1 cellular context compared by ENCODE assay signal in the genomic region with DNA sequence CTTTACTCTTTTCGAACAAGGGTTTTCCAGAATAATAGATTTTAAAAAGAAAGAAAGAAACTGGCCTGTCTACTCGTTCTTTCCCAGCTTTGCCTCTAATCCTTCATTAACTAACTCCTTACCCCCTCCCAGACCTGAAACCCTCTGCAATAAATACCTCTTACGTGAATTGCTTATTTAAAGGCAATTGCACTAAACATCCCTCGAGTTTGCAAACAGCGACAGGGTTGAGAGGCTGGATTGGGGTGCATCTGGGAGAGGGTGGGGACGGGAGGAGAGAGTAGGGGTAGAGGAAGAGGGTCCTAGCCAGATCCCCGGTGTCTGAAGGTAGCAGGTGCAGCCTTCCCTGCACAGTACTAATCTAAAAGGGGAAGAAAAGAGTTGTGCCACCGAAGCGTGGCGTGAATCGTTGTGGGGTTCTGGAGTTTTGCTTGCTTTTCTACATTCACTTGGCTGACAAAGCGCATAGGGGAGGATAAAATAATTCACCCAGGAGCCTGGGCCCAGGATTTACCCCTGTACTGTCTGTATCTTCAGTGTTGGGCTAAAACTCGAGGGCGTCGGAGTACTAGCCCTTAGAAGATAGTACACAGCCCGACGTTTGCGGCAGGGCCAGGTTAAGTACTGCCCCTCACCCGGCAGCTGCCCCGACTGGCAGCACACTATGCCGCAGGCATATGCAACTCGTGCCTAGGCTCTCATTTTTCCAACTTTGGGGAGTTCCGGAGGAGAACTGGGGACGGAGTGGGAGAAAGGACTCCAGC.
TF ChIP-seq lines count a peak whose summit lies in the region.

No MANE protein-coding gene starts in this region.

TF ChIP-seq in WTC11, 78 proteins besides CTCF, POLR2A, EP300 and RAD21 (continued from another document):
- TF ChIP-seq, protein P1, sequence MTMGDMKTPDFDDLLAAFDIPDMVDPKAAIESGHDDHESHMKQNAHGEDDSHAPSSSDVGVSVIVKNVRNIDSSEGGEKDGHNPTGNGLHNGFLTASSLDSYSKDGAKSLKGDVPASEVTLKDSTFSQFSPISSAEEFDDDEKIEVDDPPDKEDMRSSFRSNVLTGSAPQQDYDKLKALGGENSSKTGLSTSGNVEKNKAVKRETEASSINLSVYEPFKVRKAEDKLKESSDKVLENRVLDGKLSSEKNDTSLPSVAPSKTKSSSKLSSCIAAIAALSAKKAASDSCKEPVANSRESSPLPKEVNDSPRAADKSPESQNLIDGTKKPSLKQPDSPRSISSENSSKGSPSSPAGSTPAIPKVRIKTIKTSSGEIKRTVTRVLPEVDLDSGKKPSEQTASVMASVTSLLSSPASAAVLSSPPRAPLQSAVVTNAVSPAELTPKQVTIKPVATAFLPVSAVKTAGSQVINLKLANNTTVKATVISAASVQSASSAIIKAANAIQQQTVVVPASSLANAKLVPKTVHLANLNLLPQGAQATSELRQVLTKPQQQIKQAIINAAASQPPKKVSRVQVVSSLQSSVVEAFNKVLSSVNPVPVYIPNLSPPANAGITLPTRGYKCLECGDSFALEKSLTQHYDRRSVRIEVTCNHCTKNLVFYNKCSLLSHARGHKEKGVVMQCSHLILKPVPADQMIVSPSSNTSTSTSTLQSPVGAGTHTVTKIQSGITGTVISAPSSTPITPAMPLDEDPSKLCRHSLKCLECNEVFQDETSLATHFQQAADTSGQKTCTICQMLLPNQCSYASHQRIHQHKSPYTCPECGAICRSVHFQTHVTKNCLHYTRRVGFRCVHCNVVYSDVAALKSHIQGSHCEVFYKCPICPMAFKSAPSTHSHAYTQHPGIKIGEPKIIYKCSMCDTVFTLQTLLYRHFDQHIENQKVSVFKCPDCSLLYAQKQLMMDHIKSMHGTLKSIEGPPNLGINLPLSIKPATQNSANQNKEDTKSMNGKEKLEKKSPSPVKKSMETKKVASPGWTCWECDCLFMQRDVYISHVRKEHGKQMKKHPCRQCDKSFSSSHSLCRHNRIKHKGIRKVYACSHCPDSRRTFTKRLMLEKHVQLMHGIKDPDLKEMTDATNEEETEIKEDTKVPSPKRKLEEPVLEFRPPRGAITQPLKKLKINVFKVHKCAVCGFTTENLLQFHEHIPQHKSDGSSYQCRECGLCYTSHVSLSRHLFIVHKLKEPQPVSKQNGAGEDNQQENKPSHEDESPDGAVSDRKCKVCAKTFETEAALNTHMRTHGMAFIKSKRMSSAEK (CRISPR knock-in tag; IDR thresholded peaks at IDR 0.05; ENCODE audit: borderline replicate concordance) = no peak
- TF ChIP-seq EMX1 (CRISPR knock-in tag; IDR thresholded peaks at IDR 0.05) (no peak), ZNF232 (CRISPR knock-in tag; IDR thresholded peaks at IDR 0.05) (no peak), FOXP1 (CRISPR knock-in tag; IDR thresholded peaks at IDR 0.05; ENCODE audit: borderline replicate concordance) (no peak), NR2C2 (CRISPR knock-in tag; IDR thresholded peaks at IDR 0.05) (no peak), PRRX2 (CRISPR knock-in tag; IDR thresholded peaks at IDR 0.05) (no peak), TCF7 (CRISPR knock-in tag; IDR thresholded peaks at IDR 0.05; ENCODE audit: low read depth) (no peak), MYBL2 (CRISPR knock-in tag; IDR thresholded peaks at IDR 0.05) (no peak), NFYB (CRISPR knock-in tag; conservative IDR thresholded peaks at IDR 0.05; ENCODE audit: low read depth) (no peak)
- TF ChIP-seq, protein P2, sequence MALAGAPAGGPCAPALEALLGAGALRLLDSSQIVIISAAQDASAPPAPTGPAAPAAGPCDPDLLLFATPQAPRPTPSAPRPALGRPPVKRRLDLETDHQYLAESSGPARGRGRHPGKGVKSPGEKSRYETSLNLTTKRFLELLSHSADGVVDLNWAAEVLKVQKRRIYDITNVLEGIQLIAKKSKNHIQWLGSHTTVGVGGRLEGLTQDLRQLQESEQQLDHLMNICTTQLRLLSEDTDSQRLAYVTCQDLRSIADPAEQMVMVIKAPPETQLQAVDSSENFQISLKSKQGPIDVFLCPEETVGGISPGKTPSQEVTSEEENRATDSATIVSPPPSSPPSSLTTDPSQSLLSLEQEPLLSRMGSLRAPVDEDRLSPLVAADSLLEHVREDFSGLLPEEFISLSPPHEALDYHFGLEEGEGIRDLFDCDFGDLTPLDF (CRISPR knock-in tag; IDR thresholded peaks at IDR 0.05) = no peak
- TF ChIP-seq, protein P3, sequence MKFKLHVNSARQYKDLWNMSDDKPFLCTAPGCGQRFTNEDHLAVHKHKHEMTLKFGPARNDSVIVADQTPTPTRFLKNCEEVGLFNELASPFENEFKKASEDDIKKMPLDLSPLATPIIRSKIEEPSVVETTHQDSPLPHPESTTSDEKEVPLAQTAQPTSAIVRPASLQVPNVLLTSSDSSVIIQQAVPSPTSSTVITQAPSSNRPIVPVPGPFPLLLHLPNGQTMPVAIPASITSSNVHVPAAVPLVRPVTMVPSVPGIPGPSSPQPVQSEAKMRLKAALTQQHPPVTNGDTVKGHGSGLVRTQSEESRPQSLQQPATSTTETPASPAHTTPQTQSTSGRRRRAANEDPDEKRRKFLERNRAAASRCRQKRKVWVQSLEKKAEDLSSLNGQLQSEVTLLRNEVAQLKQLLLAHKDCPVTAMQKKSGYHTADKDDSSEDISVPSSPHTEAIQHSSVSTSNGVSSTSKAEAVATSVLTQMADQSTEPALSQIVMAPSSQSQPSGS (CRISPR knock-in tag; IDR thresholded peaks at IDR 0.05; ENCODE audit: borderline replicate concordance, low read depth) = no peak
